20 cellular contexts compared by ENCODE assay signal in the genomic region with DNA sequence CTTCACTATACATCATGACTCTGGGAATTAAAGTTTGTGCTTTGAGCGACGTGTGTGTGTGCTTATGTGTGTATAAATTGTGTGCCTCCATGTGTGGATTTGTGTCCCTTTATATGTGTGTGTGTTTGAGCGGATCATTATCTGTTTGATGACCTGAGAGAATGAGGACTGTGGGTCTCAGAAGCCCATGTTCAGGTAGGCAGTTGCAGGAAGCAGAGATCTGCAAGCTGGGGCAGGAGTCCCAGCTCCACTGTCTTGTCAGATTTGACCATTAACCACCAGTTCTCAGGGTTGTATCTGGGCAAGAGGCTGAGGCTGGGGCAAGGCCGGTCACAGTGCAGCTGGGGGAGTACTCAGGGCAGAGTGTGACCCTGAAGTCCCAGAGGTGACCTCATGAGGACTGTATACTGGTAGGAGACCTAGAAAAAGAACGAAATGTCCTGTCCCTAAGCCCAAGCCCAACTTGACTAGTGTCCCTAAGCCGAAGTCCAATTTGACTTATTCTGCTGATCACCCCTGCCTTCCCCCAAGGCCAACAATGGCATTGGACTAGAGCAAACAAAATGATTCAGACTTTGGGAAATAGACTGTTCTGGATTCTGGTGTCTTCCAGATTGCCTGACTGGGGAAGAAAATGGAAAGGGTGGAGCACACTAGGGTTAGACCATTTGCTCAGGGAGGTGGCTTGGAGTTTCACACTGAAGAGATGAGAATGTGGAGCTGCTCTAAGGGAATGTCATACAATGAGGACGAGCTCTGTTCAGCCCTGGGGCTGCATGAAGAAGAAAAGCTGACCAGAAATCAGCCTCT. TPM values are rescaled to one million over a fixed set of nuclear protein-coding genes. Genes with fewer than 3 reads are reported as not detected.
DNase-seq lines count a peak whose midpoint lies in the region; ATAC-seq and TF ChIP-seq lines count a peak whose summit lies in the region.
"Had no signal": no experiment of that assay in that cellular context is flagged by ENCODE, and none has a peak within 500 bp of the region (broad histone marks: within the 10 kb centered on the region; RNA-seq: fewer than 3 reads in every experiment).

No MANE protein-coding gene starts in this region.

- H3K27me3 ChIP-seq in WERI-Rb-1 (ENCODE audit: insufficient read depth, low read depth, severe bottlenecking) = no peaks in the 10 kb centered on the region
- H3K27me3 ChIP-seq in foreskin keratinocyte = no peaks in the 10 kb centered on the region
- H3K27me3 ChIP-seq: left lung, transverse colon had no signal

- no peak overlapping the region for H3K27ac ChIP-seq in WERI-Rb-1
- no peak overlapping the region for H3K27ac ChIP-seq in foreskin keratinocyte
- H3K27ac ChIP-seq: left lung, transverse colon had no signal

- H3K27me3 Mint-ChIP-seq in type B pancreatic cell = no peaks in the 10 kb centered on the region

- H3K36me3 ChIP-seq in WERI-Rb-1 = no peaks in the 10 kb centered on the region
- H3K36me3 ChIP-seq: left lung, transverse colon had no signal

- H3K27ac Mint-ChIP-seq in type B pancreatic cell = peak overlapping the region; percentile 39
- H3K27ac Mint-ChIP-seq: activated CD4-positive, alpha-beta memory T cell treated with anti-CD3 and anti-CD28 coated beads for 36 hours; activated naive CD4-positive, alpha-beta T cell treated with anti-CD3 and anti-CD28 coated beads, Interleukin-2, amount 50 U/mL, for 24 hours; stimulated activated memory B cell treated with anti-CD40 and anti-IgM and Interleukin-4, amounts not matched to agents 10 μg/mL and 1 μg/mL and 100 μg/mL, for 72 hours; T-helper 1 cell treated with Interleukin-12 subunit alpha and Interleukin-12 subunit beta and Interleukin-4 antibody, amounts not matched to agents 30 μg/mL and 1 μg/mL, for 36 hours had no signal

- peaks cover 11% of the 10 kb centered on the region for H3K4me1 Mint-ChIP-seq in type B pancreatic cell (ENCODE audit: unreplicated experiment)
- H3K4me1 Mint-ChIP-seq: activated naive CD4-positive, alpha-beta T cell treated with anti-CD3 and anti-CD28 coated beads, Interleukin-2, amount 50 U/mL, for 24 hours had no signal

- ATAC-seq in left cardiac atrium (peak; percentile 32 to 49), omental fat pad (ENCODE audit: low FRiP score) (no peak), foreskin keratinocyte (no peak), GM19463 (IDR thresholded peaks at IDR 0.05; ENCODE audit: unreplicated experiment) (no peak)
- ATAC-seq: activated T-cell treated with anti-CD3 and anti-CD28 coated beads, Interleukin-2, amount 50 U/mL, for 4 hours; HCT116; left lung; stimulated activated memory B cell treated with anti-CD40 and anti-IgM and Interleukin-4, amounts not matched to agents 10 μg/mL and 1 μg/mL and 100 μg/mL, for 72 hours had no signal

- peak; percentile 3 for DNase-seq in WERI-Rb-1
- no peak for DNase-seq in left cardiac atrium
- DNase-seq in omental fat pad (ENCODE audit: low spot score) = peak; percentile 13
- no peak for DNase-seq in type B pancreatic cell (ENCODE audit: extremely low spot score, unreplicated experiment)
- no peak for DNase-seq in foreskin keratinocyte
- DNase-seq in medulla oblongata (ENCODE audit: extremely low spot score) = no peak
- DNase-seq: activated CD4-positive, alpha-beta memory T cell treated with anti-CD3 and anti-CD28 coated beads for 36 hours; activated T-cell treated with anti-CD3 and anti-CD28 coated beads, Interleukin-2, amount 50 U/mL, for 4 hours; dermis blood vessel endothelial cell; KG1; left lung; NCI-H1092; NCI-H2081; NCI-H526; transverse colon had no signal

- H3K4me1 ChIP-seq in foreskin keratinocyte = no peaks in the 10 kb centered on the region
- H3K4me1 ChIP-seq: left lung, transverse colon had no signal

- peaks cover 3% of the 10 kb centered on the region for H3K9me3 ChIP-seq in WERI-Rb-1 (ENCODE audit: severe bottlenecking)
- H3K9me3 ChIP-seq: left lung, transverse colon had no signal

- H3K36me3 Mint-ChIP-seq in type B pancreatic cell = peaks cover 4% of the 10 kb centered on the region
- H3K36me3 Mint-ChIP-seq: activated CD4-positive, alpha-beta memory T cell treated with anti-CD3 and anti-CD28 coated beads for 36 hours; activated naive CD4-positive, alpha-beta T cell treated with anti-CD3 and anti-CD28 coated beads, Interleukin-2, amount 50 U/mL, for 24 hours; stimulated activated memory B cell treated with anti-CD40 and anti-IgM and Interleukin-4, amounts not matched to agents 10 μg/mL and 1 μg/mL and 100 μg/mL, for 72 hours had no signal

- H3K4me3 ChIP-seq in WERI-Rb-1 (ENCODE audit: low read depth, low read length) = no peak overlapping the region
- H3K4me3 ChIP-seq: left lung, transverse colon had no signal

- peak overlapping the region; percentile 6 for H3K4me3 Mint-ChIP-seq in type B pancreatic cell
- H3K4me3 Mint-ChIP-seq: activated CD4-positive, alpha-beta memory T cell treated with anti-CD3 and anti-CD28 coated beads for 36 hours; activated naive CD4-positive, alpha-beta T cell treated with anti-CD3 and anti-CD28 coated beads, Interleukin-2, amount 50 U/mL, for 24 hours; activated T-cell treated with anti-CD3 and anti-CD28 coated beads, Interleukin-2, amount 50 U/mL, for 4 hours; stimulated activated memory B cell treated with anti-CD40 and anti-IgM and Interleukin-4, amounts not matched to agents 10 μg/mL and 1 μg/mL and 100 μg/mL, for 72 hours; T-helper 1 cell treated with Interleukin-12 subunit alpha and Interleukin-12 subunit beta and Interleukin-4 antibody, amounts not matched to agents 30 μg/mL and 1 μg/mL, for 36 hours had no signal

- TF ChIP-seq CTCF in WERI-Rb-1 (IDR thresholded peaks at IDR 0.05; ENCODE audit: low read depth, low read length) (no peak), omental fat pad (IDR thresholded peaks at IDR 0.05) (no peak), type B pancreatic cell (conservative IDR thresholded peaks at IDR 0.05) (no peak), foreskin keratinocyte (conservative IDR thresholded peaks at IDR 0.05) (no peak)

- H3K9me3 Mint-ChIP-seq in type B pancreatic cell = peaks cover 6% of the 10 kb centered on the region
- H3K9me3 Mint-ChIP-seq: activated naive CD4-positive, alpha-beta T cell treated with anti-CD3 and anti-CD28 coated beads, Interleukin-2, amount 50 U/mL, for 24 hours; activated T-cell treated with anti-CD3 and anti-CD28 coated beads, Interleukin-2, amount 50 U/mL, for 4 hours; T-helper 1 cell treated with Interleukin-12 subunit alpha and Interleukin-12 subunit beta and Interleukin-4 antibody, amounts not matched to agents 30 μg/mL and 1 μg/mL, for 36 hours had no signal

- intact Hi-C loops in left cardiac atrium (cut with DNase I) = no loop called here

RNA-seq across cellular contexts. Expression of gene RHOB, which starts 28.1 kb away (rescaled TPM):
- total RNA-seq in left cardiac atrium (100 to 1,000 TPM; 224 to 279 TPM), omental fat pad (1,000 to 10,000 TPM in 3 of 4 donors, 100 to 1,000 TPM in 1; 917 to 1,730 (median 1,246) TPM), type B pancreatic cell (ENCODE audit: low replicate concordance) (82.8 and 83.5 TPM in 2 replicates), foreskin keratinocyte (46.8 and 64.3 TPM in 2 replicates)
- 31.0 and 40.3 TPM in 2 replicates for polyA plus RNA-seq in foreskin keratinocyte

Comparison
In these comparisons a context has a peak if more than half of its experiments do, and no peak if none do; other contexts are left out.
1. DNase-seq: peak in WERI-Rb-1 (single experiment) and omental fat pad (single experiment); none in left cardiac atrium (single experiment), type B pancreatic cell (single experiment), foreskin keratinocyte (0 of 2) and medulla oblongata (single experiment).
2. ATAC-seq: peak in left cardiac atrium (2 of 2); none in omental fat pad (single experiment), foreskin keratinocyte (single experiment) and GM19463 (single experiment).